8 cellular contexts compared by ENCODE assay signal in genomic region chr17:75288359-75288758, GRCh38. TPM values are rescaled to one million over a fixed set of nuclear protein-coding genes. Genes with fewer than 3 reads are reported as not detected.
DNase-seq lines count a peak whose midpoint lies in the region; ATAC-seq and TF ChIP-seq lines count a peak whose summit lies in the region.

No MANE protein-coding gene starts in this region.

- peak overlapping the region; percentile 99 for H3K4me3 Mint-ChIP-seq in HFFc6

- no peaks in the 10 kb centered on the region for H3K9me3 ChIP-seq in mucosa of rectum (ENCODE audit: control insufficient read depth in 2 of 2, low read length in 2 of 2)

- H3K27me3 Mint-ChIP-seq in HFFc6 (ENCODE audit: insufficient read depth): peaks cover 3% of the 10 kb centered on the region; the same call in 1 of the 2 replicates

- no peak overlapping the region for H3K27ac Mint-ChIP-seq in HFFc6

- TF ChIP-seq CTCF in 22Rv1 (IDR thresholded peaks at IDR 0.05) (no peak), HFFc6 (IDR thresholded peaks at IDR 0.05) (no peak), brain microvascular endothelial cell (IDR thresholded peaks at IDR 0.05; ENCODE audit: low read depth, low read length, missing control alignments) (no peak)

- H3K4me3 ChIP-seq in brain microvascular endothelial cell (ENCODE audit: low read depth, low read length) (peak overlapping the region; percentile 87), mucosa of rectum (ENCODE audit: low read length in 2 of 2) (peak overlapping the region; percentile 83 to 94)

- peaks cover 7% of the 10 kb centered on the region for H3K36me3 ChIP-seq in brain microvascular endothelial cell (replicated peaks)
- H3K36me3 ChIP-seq in mucosa of rectum (ENCODE audit: control insufficient read depth in 2 of 2, insufficient read depth in 2 of 2, low read length in 2 of 2): peaks cover 13 to 16% of the 10 kb centered on the region in 2 donors

- DNase-seq in HFFc6: no peak
- no peak for DNase-seq in brain microvascular endothelial cell
- DNase-seq in Ammon's horn (ENCODE audit: low spot score): no peak
- DNase-seq in NCI-H69 (lab: John Stamatoyannopoulos, UW): no peak
- no peak for DNase-seq in HuH-7 (ENCODE audit: low spot score)

- peaks cover 2% of the 10 kb centered on the region; the same call in 1 of the 2 replicates for H3K36me3 Mint-ChIP-seq in HFFc6 (ENCODE audit: low read depth)

- H3K9ac ChIP-seq in mucosa of rectum (ENCODE audit: low read depth in 1 of 2, low read length in 2 of 2): peak overlapping the region; percentile 24 to 88

- H3K4me1 Mint-ChIP-seq in HFFc6 (ENCODE audit: low read depth): peaks cover 8% of the 10 kb centered on the region

- H3K27ac ChIP-seq in 22Rv1 (peak overlapping the region; percentile 75), brain microvascular endothelial cell (no peak overlapping the region), mucosa of rectum (ENCODE audit: low read depth in 2 of 2, low read length in 2 of 2) (peak overlapping the region; percentile 93 to 96)

- peaks cover 8% of the 10 kb centered on the region in 2 donors for H3K4me1 ChIP-seq in mucosa of rectum (ENCODE audit: control insufficient read depth in 2 of 2, insufficient read depth in 2 of 2, low read length in 2 of 2)

- ATAC-seq in HG03521 (IDR thresholded peaks at IDR 0.05; ENCODE audit: unreplicated experiment): no peak

- H3K27me3 ChIP-seq in brain microvascular endothelial cell (replicated peaks) (no peaks in the 10 kb centered on the region), mucosa of rectum (ENCODE audit: control insufficient read depth in 2 of 2, insufficient read depth in 2 of 2, low read length in 2 of 2) (no peaks in the 10 kb centered on the region)

- in situ Hi-C loops in brain microvascular endothelial cell (cut with HindIII; ENCODE audit: low pct_ligation_motif_present, low sequenced_read_pairs): no loop called here

- no peaks in the 10 kb centered on the region for H3K9me3 Mint-ChIP-seq in HFFc6

RNA-seq across cellular contexts. Expression of gene SLC25A19, which starts 0.9 kb away (rescaled TPM):
- 10 to 100 TPM in 1 of 6 experiments, 1 to 10 TPM in 5; 5.7 to 14.6 (median 7.1) TPM for total RNA-seq in HFFc6 (2021; fragmentation: NEBNext Ultra II Directional; extraction: Animal tissue kit (Norgen Biotek cat#: 25700))

RNA-seq across cellular contexts. Expression of gene MIF4GD, which starts 17.3 kb away (rescaled TPM):
- total RNA-seq in HFFc6 (2021; fragmentation: NEBNext Ultra II Directional; extraction: Animal tissue kit (Norgen Biotek cat#: 25700)): 10 to 100 TPM in 3 of 6 experiments, 1 to 10 TPM in 3; 8.8 to 10.8 (median 10.0) TPM

RNA-seq across cellular contexts. Expression of gene MRPS7, which starts 26.7 kb away (rescaled TPM):
- total RNA-seq in HFFc6 (2021; fragmentation: NEBNext Ultra II Directional; extraction: Animal tissue kit (Norgen Biotek cat#: 25700)): 10 to 100 TPM; 58.2 to 64.7 (median 60.2) TPM

RNA-seq across cellular contexts. Expression of gene GGA3, which starts 27.0 kb away (rescaled TPM):
- 10 to 100 TPM; 23.2 to 26.5 (median 24.2) TPM for total RNA-seq in HFFc6 (2021; fragmentation: NEBNext Ultra II Directional; extraction: Animal tissue kit (Norgen Biotek cat#: 25700))
